ENCODE assay signal across 8 cellular contexts in genomic region chr10:67772894-67773511, GRCh38.
A peak's percentile ranks its signal among the peaks of the same experiment; 100 is the strongest.
DNase-seq lines count a peak whose midpoint lies in the region; ATAC-seq, FAIRE-seq and TF ChIP-seq lines count a peak whose summit lies in the region.

No MANE protein-coding gene starts in this region.

- no TSS peak for BruUV-seq in HepG2 (replicated peaks; lab: Mats Ljungman, UMichigan)

- TF ChIP-seq POLR2A in right lobe of liver (IDR thresholded peaks at IDR 0.05), result no peak
- no peak for TF ChIP-seq POLR2A in HepG2 (IDR thresholded peaks at IDR 0.05; ENCODE audit: insufficient read depth in 1 of 2, low read depth in 2 of 2, low read length in 2 of 2)
- no peak for TF ChIP-seq POLR2A in H54 (IDR thresholded peaks at IDR 0.05; ENCODE audit: low read depth, low read length)

- CTCF ChIA-PET in HepG2 (lab: Yijun Ruan, JAX; ENCODE audit: low intra/inter-chr PET ratio, low total read pairs), result no interaction called here

- H3K27ac ChIP-seq in right lobe of liver, result no peak overlapping the region
- H3K27ac ChIP-seq in HepG2 (ENCODE audit: extremely low read length, insufficient read depth, low read length), result no peak overlapping the region
- no peak overlapping the region for H3K27ac ChIP-seq in psoas muscle

- H2AFZ ChIP-seq in HepG2 (ENCODE audit: low read length), result no peak overlapping the region

- H3K9me3 ChIP-seq in right lobe of liver (no peaks in the 10 kb centered on the region), HepG2 (ENCODE audit: low read length) (no peaks in the 10 kb centered on the region), T-helper 17 cell (ENCODE audit: control insufficient read depth, low read length, poor library complexity, severe bottlenecking) (no peaks in the 10 kb centered on the region), psoas muscle (no peaks in the 10 kb centered on the region)

- no peak overlapping the region for H3K27ac Mint-ChIP-seq in T-helper 17 cell

- ATAC-seq in right lobe of liver (peak; percentile 46 to 74 (median 62)), HepG2 (no peak), HG03097 (IDR thresholded peaks at IDR 0.05; ENCODE audit: low FRiP score, unreplicated experiment) (peak; percentile 98), T-helper 17 cell (peak; percentile 74), psoas muscle (no peak)

- H4K20me1 ChIP-seq in HepG2 (ENCODE audit: insufficient read depth, low read length), result no peaks in the 10 kb centered on the region

- DNase-seq in right lobe of liver, result no peak
- no peak for DNase-seq in HepG2 (ENCODE audit: low spot score)
- DNase-seq in T-helper 17 cell, result no peak
- DNase-seq in H54 (ENCODE audit: insufficient read length, low spot score), result no peak
- no peak for DNase-seq in amniotic stem cell (lab: John Stamatoyannopoulos, UW)
- no peak for DNase-seq in psoas muscle
- DNase-seq in NCI-H345 treated with DMSO at 0.1 percent for 48 hours (lab: John Stamatoyannopoulos, UW; ENCODE audit: unreplicated experiment), result no peak

- POLR2A ChIA-PET in HepG2 (lab: Yijun Ruan, JAX), result interaction anchor here (0.9 kb wide), 1 partner anchor 16 kb away, joined by 4 read pairs; no protein-coding TSS in a partner anchor

- H3K4me3 ChIP-seq in right lobe of liver (no peak overlapping the region), HepG2 (replicated peaks in 1 of 3; ENCODE audit: insufficient read depth in 1 of 3, low read depth in 2 of 3, low read length in 3 of 3) (no peak overlapping the region), psoas muscle (no peak overlapping the region)

- no peaks in the 10 kb centered on the region for H3K79me2 ChIP-seq in HepG2 (ENCODE audit: insufficient read depth, low read length)

- H3K9ac ChIP-seq in HepG2 (ENCODE audit: insufficient read depth, low read depth, low read length), result no peak overlapping the region

- TF ChIP-seq RAD21 in HepG2 (CRISPR knock-in tag; IDR thresholded peaks at IDR 0.05), result no peak

- in situ Hi-C loops in HepG2 (cut with HindIII; ENCODE audit: extremely low pct_ligation_motif_present, low pct_unique_long_range_greater_than_20kb), result no loop called here

- H3K27me3 Mint-ChIP-seq in T-helper 17 cell, result no peaks in the 10 kb centered on the region

- TF ChIP-seq CTCF in right lobe of liver (IDR thresholded peaks at IDR 0.05) (no peak), HepG2 (CRISPR knock-in tag; IDR thresholded peaks at IDR 0.05) (no peak), psoas muscle (IDR thresholded peaks at IDR 0.05) (no peak)

- H3K4me2 ChIP-seq in HepG2 (ENCODE audit: low read depth, low read length), result no peak overlapping the region

- no peaks in the 10 kb centered on the region for H3K36me3 ChIP-seq in right lobe of liver
- H3K36me3 ChIP-seq in HepG2 (replicated peaks in 1 of 2; ENCODE audit: control insufficient read depth in 1 of 2, insufficient read depth in 2 of 2, low read length in 2 of 2), result no peaks in the 10 kb centered on the region
- H3K36me3 ChIP-seq in psoas muscle (ENCODE audit: insufficient read depth in 1 of 2, low read depth in 1 of 2), result no peaks in the 10 kb centered on the region

- TF ChIP-seq EP300 in HepG2 (IDR thresholded peaks at IDR 0.05; ENCODE audit: low read depth in 2 of 2, low read length in 2 of 2), result no peak
- TF ChIP-seq EP300 in HepG2 (CRISPR knock-in tag; IDR thresholded peaks at IDR 0.05; ENCODE audit: borderline replicate concordance), result no peak

- peaks cover 12% of the 10 kb centered on the region for H3K4me1 Mint-ChIP-seq in T-helper 17 cell

- H3K27me3 ChIP-seq in right lobe of liver (no peaks in the 10 kb centered on the region), HepG2 (ENCODE audit: control insufficient read depth in 1 of 2, insufficient read depth in 2 of 2, low read length in 2 of 2) (0 out of 5 replicates have a peak, but pooled peaks cover 0 to 6% of the 10 kb centered on the region in 2 experiments), psoas muscle (ENCODE audit: insufficient read depth in 3 of 3, low read length in 2 of 3) (no peaks in the 10 kb centered on the region)

- no peak overlapping the region for H3K4me3 Mint-ChIP-seq in T-helper 17 cell

- H3K36me3 Mint-ChIP-seq in T-helper 17 cell (ENCODE audit: low read depth), result no peaks in the 10 kb centered on the region

- FAIRE-seq in HepG2 (lab: Jason Lieb, UNC) (no peak), H54 (lab: Jason Lieb, UNC) (no peak)

- intact Hi-C loops in right lobe of liver (cut with DNase I), result loop anchor here in 1 of 2 donors (10.0 kb wide), 1 partner anchor 78 kb away; the partner anchor contains the start of gene CTNNA3
- intact Hi-C loops in HepG2 (cut with micrococcal nuclease; ENCODE audit: unreplicated experiment), result no loop called here
- intact Hi-C loops in psoas muscle (cut with DNase I), result no loop called here

- H3K4me1 ChIP-seq in right lobe of liver, result no peaks in the 10 kb centered on the region
- no peaks in the 10 kb centered on the region for H3K4me1 ChIP-seq in HepG2 (ENCODE audit: insufficient read depth, low read length)
- H3K4me1 ChIP-seq in psoas muscle, result no peaks in the 10 kb centered on the region

TF ChIP-seq in HepG2, 621 proteins besides CTCF, POLR2A, EP300 and RAD21:
- TF ChIP-seq ESRRA (CRISPR knock-in tag; IDR thresholded peaks at IDR 0.05; ENCODE audit: low read depth) (no peak), IKZF1 (IDR thresholded peaks at IDR 0.05) (no peak), ZNF644 (CRISPR knock-in tag; IDR thresholded peaks at IDR 0.05; ENCODE audit: low read depth) (no peak), ZNF775 (CRISPR knock-in tag; IDR thresholded peaks at IDR 0.05; ENCODE audit: borderline replicate concordance) (no peak), ELK4 (CRISPR knock-in tag; IDR thresholded peaks at IDR 0.05; ENCODE audit: borderline replicate concordance) (no peak), RXRB (CRISPR knock-in tag; IDR thresholded peaks at IDR 0.05; ENCODE audit: borderline replicate concordance) (no peak), ZNF362 (CRISPR knock-in tag; IDR thresholded peaks at IDR 0.05; ENCODE audit: borderline replicate concordance) (no peak), MXD3 (CRISPR knock-in tag; IDR thresholded peaks at IDR 0.05) (no peak), CC2D1A (CRISPR knock-in tag; IDR thresholded peaks at IDR 0.05) (no peak), ZBTB26 (CRISPR knock-in tag; IDR thresholded peaks at IDR 0.05; ENCODE audit: borderline replicate concordance) (no peak), MIER3 (CRISPR knock-in tag; IDR thresholded peaks at IDR 0.05; ENCODE audit: borderline replicate concordance) (no peak), IKZF5 (CRISPR knock-in tag; IDR thresholded peaks at IDR 0.05) (no peak), AGO2 (optimal IDR thresholded peaks at IDR 0.05; ENCODE audit: low read depth, low read length) (no peak), HOXA7 (CRISPR knock-in tag; IDR thresholded peaks at IDR 0.05) (no peak), ZNF567 (CRISPR knock-in tag; IDR thresholded peaks at IDR 0.05; ENCODE audit: borderline replicate concordance) (no peak)

Comparison
In these comparisons a context has a peak if more than half of its experiments do, and no peak if none do; other contexts are left out.
1. ATAC-seq: peak in right lobe of liver (4 of 4), HG03097 (single experiment) and T-helper 17 cell (single experiment); none in HepG2 (single experiment) and psoas muscle (0 of 4).